8 cellular contexts compared by ENCODE assay signal in the genomic region with DNA sequence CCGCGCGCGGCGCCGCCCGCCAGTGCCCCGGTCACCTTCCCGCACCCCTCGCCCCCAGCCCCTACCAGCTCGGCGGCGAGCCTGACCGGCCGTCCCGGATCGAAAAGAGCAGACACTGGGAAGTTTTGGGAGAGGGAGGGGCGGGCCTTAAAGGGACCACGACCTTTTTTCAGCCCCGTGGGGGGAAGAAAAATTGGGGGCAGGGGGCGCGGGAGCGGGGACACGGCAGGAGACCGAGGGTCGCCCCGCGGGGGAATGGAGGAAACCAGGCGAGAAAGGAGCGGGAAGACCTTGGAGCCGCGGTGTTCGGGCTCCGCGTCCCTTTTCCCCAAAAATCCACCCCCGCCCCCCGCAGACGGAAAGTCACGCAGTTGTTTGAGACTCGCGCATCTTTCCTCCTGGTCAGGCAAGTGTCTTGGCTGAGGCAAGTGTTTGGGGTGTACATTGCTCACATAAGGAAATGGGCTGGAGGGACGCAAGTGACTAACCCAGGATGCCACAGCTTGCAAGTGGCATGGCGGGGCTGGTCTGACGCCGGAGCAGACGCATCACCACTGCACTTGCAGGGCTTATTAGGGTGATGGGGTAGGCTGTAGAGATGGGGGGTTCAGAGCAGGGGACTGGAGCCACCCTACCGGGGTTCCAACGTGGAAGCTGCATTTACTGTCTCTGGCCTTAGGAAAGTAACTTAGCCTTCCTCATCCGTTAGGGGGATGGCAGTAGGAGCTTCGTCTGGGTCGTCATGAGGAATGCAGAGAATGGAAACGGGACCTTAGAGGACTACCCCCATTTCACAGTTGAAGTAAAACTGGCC. TPM values are rescaled to one million over a fixed set of nuclear protein-coding genes. Genes with fewer than 3 reads are reported as not detected.
A peak's percentile ranks its signal among the peaks of the same experiment; 100 is the strongest.
DNase-seq lines count a peak whose midpoint lies in the region; ATAC-seq and TF ChIP-seq lines count a peak whose summit lies in the region.

No MANE protein-coding gene starts in this region.

- CTCF ChIA-PET in WTC11 (lab: Charles Lee) = interaction anchor here (0.6 to 3.0 kb wide), 5 partner anchors 17 to 330 kb away, joined by 3 to 26 read pairs (median 14); a partner anchor contains a TSS

- peaks cover 14% of the 10 kb centered on the region for H3K27me3 Mint-ChIP-seq in WTC11 (ENCODE audit: low read depth)

- H3K27ac Mint-ChIP-seq in WTC11 = peak overlapping the region; percentile 98

- peaks cover 30% of the 10 kb centered on the region for H3K36me3 Mint-ChIP-seq in WTC11

- peak overlapping the region; percentile 95 for H3K4me3 Mint-ChIP-seq in WTC11

- POLR2A ChIA-PET in WTC11 (lab: Charles Lee) = interaction anchor here (0.6 to 2.2 kb wide), 7 partner anchors 10 to 91 kb away, joined by 3 to 7 read pairs (median 3); a partner anchor contains a TSS

- DNase-seq in DMS53 (lab: John Stamatoyannopoulos, UW) (peak; percentile 83), Kasumi-1 (lab: John Stamatoyannopoulos, UW) (peak; percentile 48 to 56), WTC11 (ENCODE audit: low spot score) (peak; percentile 67), cerebellum (ENCODE audit: low spot score) (peak; percentile 64), kidney tubule cell (ENCODE audit: low spot score) (peak; percentile 87)
- DNase-seq in stimulated activated CD4-positive, alpha-beta T cell treated with anti-CD3 and anti-CD28 coated beads, Interleukin-15, amount 100 ng/mL, for 24 hours = peak; percentile 74

- no peak for TF ChIP-seq CTCF in WTC11 (IDR thresholded peaks at IDR 0.05)

- H3K9me3 Mint-ChIP-seq in WTC11 = peaks cover 12% of the 10 kb centered on the region

- ATAC-seq in WTC11 (no peak), GM21367 (IDR thresholded peaks at IDR 0.05; ENCODE audit: unreplicated experiment) (no peak), HG03378 (IDR thresholded peaks at IDR 0.05; ENCODE audit: unreplicated experiment) (no peak)

- peaks cover 28% of the 10 kb centered on the region for H3K4me1 Mint-ChIP-seq in WTC11

TF ChIP-seq in WTC11, 78 proteins besides CTCF, POLR2A, EP300 and RAD21:
- TF ChIP-seq, protein P1, sequence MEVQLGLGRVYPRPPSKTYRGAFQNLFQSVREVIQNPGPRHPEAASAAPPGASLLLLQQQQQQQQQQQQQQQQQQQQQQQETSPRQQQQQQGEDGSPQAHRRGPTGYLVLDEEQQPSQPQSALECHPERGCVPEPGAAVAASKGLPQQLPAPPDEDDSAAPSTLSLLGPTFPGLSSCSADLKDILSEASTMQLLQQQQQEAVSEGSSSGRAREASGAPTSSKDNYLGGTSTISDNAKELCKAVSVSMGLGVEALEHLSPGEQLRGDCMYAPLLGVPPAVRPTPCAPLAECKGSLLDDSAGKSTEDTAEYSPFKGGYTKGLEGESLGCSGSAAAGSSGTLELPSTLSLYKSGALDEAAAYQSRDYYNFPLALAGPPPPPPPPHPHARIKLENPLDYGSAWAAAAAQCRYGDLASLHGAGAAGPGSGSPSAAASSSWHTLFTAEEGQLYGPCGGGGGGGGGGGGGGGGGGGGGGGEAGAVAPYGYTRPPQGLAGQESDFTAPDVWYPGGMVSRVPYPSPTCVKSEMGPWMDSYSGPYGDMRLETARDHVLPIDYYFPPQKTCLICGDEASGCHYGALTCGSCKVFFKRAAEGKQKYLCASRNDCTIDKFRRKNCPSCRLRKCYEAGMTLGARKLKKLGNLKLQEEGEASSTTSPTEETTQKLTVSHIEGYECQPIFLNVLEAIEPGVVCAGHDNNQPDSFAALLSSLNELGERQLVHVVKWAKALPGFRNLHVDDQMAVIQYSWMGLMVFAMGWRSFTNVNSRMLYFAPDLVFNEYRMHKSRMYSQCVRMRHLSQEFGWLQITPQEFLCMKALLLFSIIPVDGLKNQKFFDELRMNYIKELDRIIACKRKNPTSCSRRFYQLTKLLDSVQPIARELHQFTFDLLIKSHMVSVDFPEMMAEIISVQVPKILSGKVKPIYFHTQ (CRISPR knock-in tag; IDR thresholded peaks at IDR 0.05) = 0 out of 2 replicates have a peak, but pooled peaks have one; percentile 55
- TF ChIP-seq, protein P2, sequence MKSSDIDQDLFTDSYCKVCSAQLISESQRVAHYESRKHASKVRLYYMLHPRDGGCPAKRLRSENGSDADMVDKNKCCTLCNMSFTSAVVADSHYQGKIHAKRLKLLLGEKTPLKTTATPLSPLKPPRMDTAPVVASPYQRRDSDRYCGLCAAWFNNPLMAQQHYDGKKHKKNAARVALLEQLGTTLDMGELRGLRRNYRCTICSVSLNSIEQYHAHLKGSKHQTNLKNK (CRISPR knock-in tag; IDR thresholded peaks at IDR 0.05) = no peak
- TF ChIP-seq SMAD3 (CRISPR knock-in tag; IDR thresholded peaks at IDR 0.05; ENCODE audit: borderline replicate concordance) = 0 out of 2 replicates have a peak, but pooled peaks have one; percentile 37
- TF ChIP-seq ETV6 (CRISPR knock-in tag; IDR thresholded peaks at IDR 0.05) = 0 out of 2 replicates have a peak, but pooled peaks have one; percentile 5
- TF ChIP-seq, protein P3, sequence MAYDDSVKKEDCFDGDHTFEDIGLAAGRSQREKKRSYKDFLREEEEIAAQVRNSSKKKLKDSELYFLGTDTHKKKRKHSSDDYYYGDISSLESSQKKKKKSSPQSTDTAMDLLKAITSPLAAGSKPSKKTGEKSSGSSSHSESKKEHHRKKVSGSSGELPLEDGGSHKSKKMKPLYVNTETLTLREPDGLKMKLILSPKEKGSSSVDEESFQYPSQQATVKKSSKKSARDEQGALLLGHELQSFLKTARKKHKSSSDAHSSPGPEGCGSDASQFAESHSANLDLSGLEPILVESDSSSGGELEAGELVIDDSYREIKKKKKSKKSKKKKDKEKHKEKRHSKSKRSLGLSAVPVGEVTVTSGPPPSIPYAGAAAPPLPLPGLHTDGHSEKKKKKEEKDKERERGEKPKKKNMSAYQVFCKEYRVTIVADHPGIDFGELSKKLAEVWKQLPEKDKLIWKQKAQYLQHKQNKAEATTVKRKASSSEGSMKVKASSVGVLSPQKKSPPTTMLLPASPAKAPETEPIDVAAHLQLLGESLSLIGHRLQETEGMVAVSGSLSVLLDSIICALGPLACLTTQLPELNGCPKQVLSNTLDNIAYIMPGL (CRISPR knock-in tag; IDR thresholded peaks at IDR 0.05) = 0 out of 2 replicates have a peak, but pooled peaks have one; percentile 54

RNA-seq across cellular contexts. Expression of a gene that starts 2.7 kb away (rescaled TPM):
- total RNA-seq in WTC11 (2021) (680 to 779 TPM (median 683 TPM) in 3 replicates), cerebellum (188 TPM)

RNA-seq across cellular contexts. Expression of a gene that starts 20.8 kb away (rescaled TPM):
- 139 to 162 TPM (median 161 TPM) in 3 replicates for total RNA-seq in WTC11 (2021)
- total RNA-seq in cerebellum = 34.5 TPM

RNA-seq across cellular contexts. Expression of a gene that starts 25.6 kb away (rescaled TPM):
- total RNA-seq in WTC11 (2021) = 12.6 to 14.6 TPM (median 14.5 TPM) in 3 replicates
- 2.7 TPM for total RNA-seq in cerebellum

RNA-seq across cellular contexts. Expression of a gene that starts 39.7 kb away (rescaled TPM):
- total RNA-seq in WTC11 (2021) (1.1 to 1.5 TPM (median 1.4 TPM) in 3 replicates), cerebellum (3.2 TPM)

RNA-seq across cellular contexts. Expression of a gene that starts 47.0 kb away (rescaled TPM):
- total RNA-seq in WTC11 (2021) = 9.5 to 10.7 TPM (median 10.2 TPM) in 3 replicates
- 56.7 TPM for total RNA-seq in cerebellum
